In the genomic region with DNA sequence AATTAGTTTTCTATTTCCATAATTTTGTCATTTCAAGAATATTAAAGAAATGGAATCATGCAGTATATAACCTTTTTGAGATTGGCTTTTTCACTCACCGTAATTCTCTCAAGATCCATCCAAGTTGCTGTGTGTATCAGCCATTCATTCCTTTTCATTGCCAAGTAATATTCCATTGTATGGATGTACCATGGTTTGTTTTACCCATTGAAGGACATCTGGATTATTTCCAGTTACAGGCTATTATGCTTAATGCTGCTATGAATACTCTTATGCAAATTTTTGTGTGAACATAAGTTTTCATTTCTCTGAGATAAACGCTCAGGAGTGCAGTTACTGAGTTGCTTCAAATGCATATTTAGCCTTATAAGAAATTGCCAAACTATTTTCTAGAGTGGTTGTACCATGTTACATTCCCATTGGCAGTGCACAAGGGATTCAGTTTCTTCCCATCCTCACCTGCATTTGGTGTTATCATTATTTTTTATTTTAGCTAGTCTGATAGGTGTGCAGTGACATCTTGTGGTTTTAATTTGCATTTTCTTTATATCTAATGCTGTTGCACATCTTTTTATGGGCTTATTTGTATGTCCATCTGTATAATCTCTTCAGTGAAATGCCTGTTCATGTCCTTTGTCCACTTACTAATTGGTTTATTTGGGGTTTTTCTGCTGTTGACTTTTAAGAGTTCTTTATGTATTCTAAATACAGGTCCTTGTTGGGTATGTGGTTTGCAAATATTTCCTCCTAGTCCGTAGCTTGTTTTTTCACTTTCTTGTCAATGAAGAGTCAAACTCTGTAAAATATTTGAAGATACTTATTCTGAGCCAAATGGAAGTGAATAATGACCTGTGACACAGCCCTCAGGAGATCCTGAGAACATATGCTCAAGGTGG, we compare ENCODE assay signal across 13 cellular contexts. TPM values are rescaled to one million over a fixed set of nuclear protein-coding genes. Genes with fewer than 3 reads are reported as not detected.
A peak's percentile ranks its signal among the peaks of the same experiment; 100 is the strongest.
DNase-seq lines count a peak whose midpoint lies in the region; ATAC-seq and TF ChIP-seq lines count a peak whose summit lies in the region.
"Had no signal": no experiment of that assay in that cellular context is flagged by ENCODE, and none has a peak within 500 bp of the region (broad histone marks: within the 10 kb centered on the region; RNA-seq: fewer than 3 reads in every experiment).

No MANE protein-coding gene starts in this region.

- no peak overlapping the region for H3K27ac Mint-ChIP-seq in chondrocyte (ENCODE audit: unreplicated experiment)
- H3K27ac Mint-ChIP-seq: natural killer cell; T-helper 2 cell treated with Interferon-gamma antibody and Interleukin-4, amounts not matched to agents 5 μg/mL and 100 μg/mL, for 36 hours had no signal

- H3K27me3 ChIP-seq in testis, result no peaks in the 10 kb centered on the region
- H3K27me3 ChIP-seq: tibial nerve had no signal

- DNase-seq in DMS53 (lab: John Stamatoyannopoulos, UW) (peak; percentile 38), DMS53 treated with DMSO at 0.1 percent for 48 hours (lab: John Stamatoyannopoulos, UW; ENCODE audit: unreplicated experiment) (no peak), NCI-H1694 treated with DMSO at 0.1 percent for 48 hours (lab: John Stamatoyannopoulos, UW) (peak; percentile 2), chondrocyte (ENCODE audit: low spot score) (no peak), retinal pigment epithelial cell (ENCODE audit: low read depth) (no peak), testis (no peak), HK-2 (ENCODE audit: unreplicated experiment) (no peak)
- DNase-seq: activated T-cell treated with anti-CD3 and anti-CD28 coated beads, Interleukin-2, amount 50 U/mL, for 1 hour; cerebellar nuclear complex; natural killer cell had no signal

- no peaks in the 10 kb centered on the region for H3K4me1 Mint-ChIP-seq in chondrocyte (ENCODE audit: low read depth)
- H3K4me1 Mint-ChIP-seq: natural killer cell had no signal

- peaks cover 14% of the 10 kb centered on the region for H3K9me3 Mint-ChIP-seq in chondrocyte (ENCODE audit: low read depth)
- H3K9me3 Mint-ChIP-seq: T-helper 2 cell treated with Interferon-gamma antibody and Interleukin-4, amounts not matched to agents 5 μg/mL and 100 μg/mL, for 36 hours had no signal

- H3K4me3 Mint-ChIP-seq in chondrocyte (ENCODE audit: unreplicated experiment), result no peak overlapping the region
- H3K4me3 Mint-ChIP-seq: natural killer cell; T-helper 2 cell treated with Interferon-gamma antibody and Interleukin-4, amounts not matched to agents 5 μg/mL and 100 μg/mL, for 36 hours had no signal

- no peak overlapping the region for H3K27ac ChIP-seq in testis
- H3K27ac ChIP-seq: tibial nerve had no signal

- H3K36me3 Mint-ChIP-seq in chondrocyte (ENCODE audit: low read depth), result peaks cover 5% of the 10 kb centered on the region

- H3K36me3 ChIP-seq in testis (ENCODE audit: low read depth, missing control alignments), result no peaks in the 10 kb centered on the region
- H3K36me3 ChIP-seq: tibial nerve had no signal

- no peak overlapping the region for H3K4me3 ChIP-seq in retinal pigment epithelial cell (ENCODE audit: low read length)
- H3K4me3 ChIP-seq in testis, result no peak overlapping the region
- H3K4me3 ChIP-seq: tibial nerve had no signal

- no peak for TF ChIP-seq POLR2A in testis (IDR thresholded peaks at IDR 0.05)

- ATAC-seq in GM19452 (IDR thresholded peaks at IDR 0.05; ENCODE audit: unreplicated experiment), result no peak
- ATAC-seq: natural killer cell had no signal

- no peaks in the 10 kb centered on the region for H3K4me1 ChIP-seq in testis
- H3K4me1 ChIP-seq: tibial nerve had no signal

- H3K9me3 ChIP-seq in testis, result no peaks in the 10 kb centered on the region

- WGBS in testis, 2 donors, result 66 to 67% methylated on average over 3 of the region's 3 CpGs

- no peaks in the 10 kb centered on the region for H3K27me3 Mint-ChIP-seq in chondrocyte (ENCODE audit: low read depth)

- intact Hi-C loops in testis (cut with DNase I; ENCODE audit: low total_unique reads), result no loop called here

- peak; percentile 69 for TF ChIP-seq CTCF in chondrocyte (IDR thresholded peaks at IDR 0.05)
- TF ChIP-seq CTCF in retinal pigment epithelial cell (conservative IDR thresholded peaks at IDR 0.05; ENCODE audit: low read depth, low read length), result peak; percentile 14
- no peak for TF ChIP-seq CTCF in testis (IDR thresholded peaks at IDR 0.05)

RNA-seq across cellular contexts. Expression of gene BMERB1, which starts 32.7 kb away (rescaled TPM):
- 29.9 to 37.8 TPM (median 35.9 TPM) in 3 replicates for total RNA-seq in chondrocyte
- 10 to 100 TPM; 54.1 to 63.1 TPM for total RNA-seq in testis
- polyA plus RNA-seq in testis (ENCODE audit: insufficient read depth, low read depth, low replicate concordance), result 102 TPM

Comparison
In these comparisons a context has a peak if more than half of its experiments do, and no peak if none do; other contexts are left out.
1. DNase-seq: peak in DMS53 (single experiment) and NCI-H1694 treated with DMSO at 0.1 percent for 48 hours (single experiment); none in DMS53 treated with DMSO at 0.1 percent for 48 hours (single experiment), chondrocyte (single experiment), retinal pigment epithelial cell (single experiment), testis (single experiment) and HK-2 (single experiment).
2. CTCF ChIP-seq: peak in chondrocyte (single experiment) and retinal pigment epithelial cell (single experiment); none in testis (0 of 3).